In genomic region chr5:53169933-53170332, GRCh38 we compare ENCODE assay signal across 27 cellular contexts.
"Had no signal": no experiment of that assay in that cellular context is flagged by ENCODE, and none has a peak within 500 bp of the region (broad histone marks: within the 10 kb centered on the region; RNA-seq: fewer than 3 reads in every experiment).

No MANE protein-coding gene starts in this region.

- H3K27ac Mint-ChIP-seq: immature natural killer cell; naive thymus-derived CD8-positive, alpha-beta T cell; nephron; neural progenitor cell; progenitor cell of endocrine pancreas; stimulated activated memory B cell treated with anti-CD40 and anti-IgM and Interleukin-4, amounts not matched to agents 10 μg/mL and 1 μg/mL and 100 μg/mL, for 72 hours; stimulated activated naive CD8-positive, alpha-beta T cell treated with anti-CD3 and anti-CD28 coated beads, Interleukin-15, amount 100 ng/mL, for 72 hours; type B pancreatic cell had no signal

- H3K27me3 Mint-ChIP-seq: progenitor cell of endocrine pancreas, type B pancreatic cell had no signal

- H3K4me1 Mint-ChIP-seq: immature natural killer cell; naive thymus-derived CD8-positive, alpha-beta T cell; neural progenitor cell; stimulated activated memory B cell treated with anti-CD40 and anti-IgM and Interleukin-4, amounts not matched to agents 10 μg/mL and 1 μg/mL and 100 μg/mL, for 72 hours; stimulated activated naive CD8-positive, alpha-beta T cell treated with anti-CD3 and anti-CD28 coated beads, Interleukin-15, amount 100 ng/mL, for 72 hours had no signal

- H3K9ac ChIP-seq: neural progenitor cell, parathyroid adenoma had no signal

- ATAC-seq: left colon; naive thymus-derived CD8-positive, alpha-beta T cell; stimulated activated memory B cell treated with anti-CD40 and anti-IgM and Interleukin-4, amounts not matched to agents 10 μg/mL and 1 μg/mL and 100 μg/mL, for 72 hours; stimulated activated naive CD8-positive, alpha-beta T cell treated with anti-CD3 and anti-CD28 coated beads, Interleukin-15, amount 100 ng/mL, for 72 hours had no signal

- H3K36me3 ChIP-seq: left lung, lower lobe of right lung, neural progenitor cell, neutrophil, right atrium auricular region, right lobe of liver, tibial nerve, uterus had no signal

- DNase-seq: immature natural killer cell; kidney; left colon; left lung; lower lobe of right lung; mesenchymal stem cell; naive thymus-derived CD8-positive, alpha-beta T cell; occipital lobe; right lobe of liver; stimulated activated CD4-positive, alpha-beta T cell treated with anti-CD3 and anti-CD28 coated beads, Interleukin-1b, Interleukin-23, amount 100 ng/mL, for 48 hours; stimulated activated CD4-positive, alpha-beta T cell treated with anti-CD3 and anti-CD28 coated beads, Interleukin-2, amount 100 ng/mL, for 48 hours; stimulated activated CD4-positive, alpha-beta T cell treated with anti-CD3 and anti-CD28 coated beads, Interleukin-4, amount 100 ng/mL, for 4 hours; stimulated activated CD8-positive, alpha-beta memory T cell treated with anti-CD3 and anti-CD28 coated beads, Interleukin-4, amount 100 ng/mL, for 48 hours; stimulated activated naive CD4-positive, alpha-beta T cell treated with Interleukin-2 at 50 U/mL for 16 hours; uterus had no signal

- H3K4me3 ChIP-seq: left lung, lower lobe of right lung, neural progenitor cell, right atrium auricular region, right lobe of liver, smooth muscle cell, tibial nerve, uterus had no signal

- H2AFZ ChIP-seq: neural progenitor cell, parathyroid adenoma had no signal

- H3K9me3 ChIP-seq: left lung, lower lobe of right lung, neutrophil, right atrium auricular region, right lobe of liver, tibial nerve, uterus had no signal

- H3K36me3 Mint-ChIP-seq: immature natural killer cell; naive thymus-derived CD8-positive, alpha-beta T cell; neural progenitor cell; stimulated activated memory B cell treated with anti-CD40 and anti-IgM and Interleukin-4, amounts not matched to agents 10 μg/mL and 1 μg/mL and 100 μg/mL, for 72 hours; type B pancreatic cell had no signal

- H3K27ac ChIP-seq: left lung, lower lobe of right lung, neural progenitor cell, neutrophil, parathyroid adenoma, right atrium auricular region, right lobe of liver, tibial nerve, uterus had no signal

- H3K4me1 ChIP-seq: neural progenitor cell, parathyroid adenoma, uterus had no signal

- H3K9me3 Mint-ChIP-seq: neural progenitor cell; stimulated activated naive CD8-positive, alpha-beta T cell treated with anti-CD3 and anti-CD28 coated beads, Interleukin-15, amount 100 ng/mL, for 72 hours had no signal

- FAIRE-seq: islet of Langerhans, kidney had no signal

- H3K27me3 ChIP-seq: left lung, neural progenitor cell, neutrophil, right atrium auricular region, right lobe of liver, tibial nerve, uterus had no signal

- H3K4me2 ChIP-seq: neural progenitor cell, smooth muscle cell had no signal

- H3K4me3 Mint-ChIP-seq: immature natural killer cell; naive thymus-derived CD8-positive, alpha-beta T cell; nephron; neural progenitor cell; stimulated activated memory B cell treated with anti-CD40 and anti-IgM and Interleukin-4, amounts not matched to agents 10 μg/mL and 1 μg/mL and 100 μg/mL, for 72 hours; stimulated activated naive CD8-positive, alpha-beta T cell treated with anti-CD3 and anti-CD28 coated beads, Interleukin-15, amount 100 ng/mL, for 72 hours; type B pancreatic cell had no signal

- H3K79me2 ChIP-seq: parathyroid adenoma had no signal
